Comparison of ENCODE assay signal across 8 cellular contexts in genomic region chr14:70641548-70642312, GRCh38. TPM values are rescaled to one million over a fixed set of nuclear protein-coding genes. Genes with fewer than 3 reads are reported as not detected.
DNase-seq lines count a peak whose midpoint lies in the region; ATAC-seq and TF ChIP-seq lines count a peak whose summit lies in the region.

TSS of gene TTC9 (plus strand) at chr14:70641916. CDS start at chr14:70642130, 214 bp downstream.

- H3K27me3 Mint-ChIP-seq in stimulated activated naive CD8-positive, alpha-beta T cell treated with anti-CD3 and anti-CD28 coated beads, Interleukin-15, Interleukin-2, amounts not matched to agents 100 ng/mL and 50 ng/mL, for 24 hours = peaks cover 5% of the 10 kb centered on the region

- H3K27me3 ChIP-seq in Panc1 (ENCODE audit: control insufficient read depth, insufficient read depth, low read length) (peaks cover 20% of the 10 kb centered on the region), mammary epithelial cell (ENCODE audit: insufficient read depth, low read length) (no peaks in the 10 kb centered on the region)

- intact Hi-C loops in Panc1 (cut with micrococcal nuclease; ENCODE audit: unreplicated experiment) (no loop called here), mammary epithelial cell (cut with micrococcal nuclease) (loop anchor here (5.0 kb wide), 2 partner anchors 71 to 166 kb away; partner anchors contain the start of gene MAP3K9), left colon (cut with DNase I, micrococcal nuclease) (no loop called here)

- H3K4me2 ChIP-seq in mammary epithelial cell (ENCODE audit: insufficient read depth, low read depth, low read length) = peak within 1 kb of the TSS; percentile 87

- no peak for TF ChIP-seq CTCF in Panc1 (IDR thresholded peaks at IDR 0.05)
- TF ChIP-seq CTCF in mammary epithelial cell (conservative IDR thresholded peaks at IDR 0.05 in 1 of 2, IDR thresholded peaks at IDR 0.05 in 1 of 2; ENCODE audit: extremely low read depth in 1 of 2, insufficient read depth in 1 of 2, low read depth in 1 of 2, low read length in 2 of 2) = no peak

- H3K36me3 ChIP-seq in Panc1 (ENCODE audit: control insufficient read depth, insufficient read depth, low read length) = no peaks in the 10 kb centered on the region
- no peaks in the 10 kb centered on the region for H3K36me3 ChIP-seq in mammary epithelial cell (ENCODE audit: insufficient read depth, low read length)

- H3K27ac Mint-ChIP-seq in stimulated activated naive CD8-positive, alpha-beta T cell treated with anti-CD3 and anti-CD28 coated beads, Interleukin-15, Interleukin-2, amounts not matched to agents 100 ng/mL and 50 ng/mL, for 24 hours = peak within 1 kb of the TSS; percentile 89

- ATAC-seq in Panc1 = peak; percentile 72
- peak; percentile 78 for ATAC-seq in left colon
- no peak for ATAC-seq in HG02884 (IDR thresholded peaks at IDR 0.05; ENCODE audit: unreplicated experiment)

- peak within 1 kb of the TSS; percentile 93 for H2AFZ ChIP-seq in mammary epithelial cell (ENCODE audit: low read depth, low read length)

- BruUV-seq in Panc1 (replicated peaks; lab: Mats Ljungman, UMichigan) (no TSS peak), mammary epithelial cell (replicated peaks; lab: Mats Ljungman, UMichigan) (no TSS peak)

- H4K20me1 ChIP-seq in mammary epithelial cell (ENCODE audit: insufficient read depth, low read length) = no peaks in the 10 kb centered on the region

- H3K9me3 Mint-ChIP-seq in stimulated activated naive CD8-positive, alpha-beta T cell treated with anti-CD3 and anti-CD28 coated beads, Interleukin-15, Interleukin-2, amounts not matched to agents 100 ng/mL and 50 ng/mL, for 24 hours = no peaks in the 10 kb centered on the region

- DNase-seq in AG08396 (ENCODE audit: low spot score) (peak; percentile 51), GM19238 (ENCODE audit: insufficient read length, low spot score) (peak; percentile 47), Panc1 (ENCODE audit: low read depth, low spot score) (no peak), mammary epithelial cell (no peak), left colon (peak in 1 of 2 donors; percentile 42), ureter (ENCODE audit: low spot score) (no peak)

- peaks cover 54% of the 10 kb centered on the region for H3K4me1 Mint-ChIP-seq in stimulated activated naive CD8-positive, alpha-beta T cell treated with anti-CD3 and anti-CD28 coated beads, Interleukin-15, Interleukin-2, amounts not matched to agents 100 ng/mL and 50 ng/mL, for 24 hours (ENCODE audit: low read depth)

- H3K4me3 ChIP-seq in Panc1 (ENCODE audit: low read depth in 2 of 2, low read length in 2 of 2) (peak within 1 kb of the TSS; percentile 43 to 44), mammary epithelial cell (replicated peaks in 1 of 3; ENCODE audit: insufficient read depth in 1 of 3, low read depth in 2 of 3, low read length in 3 of 3) (peak within 1 kb of the TSS; percentile 70 to 74 (median 73))

- H3K36me3 Mint-ChIP-seq in stimulated activated naive CD8-positive, alpha-beta T cell treated with anti-CD3 and anti-CD28 coated beads, Interleukin-15, Interleukin-2, amounts not matched to agents 100 ng/mL and 50 ng/mL, for 24 hours (ENCODE audit: low read depth) = no peaks in the 10 kb centered on the region

- H3K9ac ChIP-seq in mammary epithelial cell (ENCODE audit: insufficient read depth, low read length) = peak within 1 kb of the TSS; percentile 26

- peak within 1 kb of the TSS; percentile 94 for H3K4me3 Mint-ChIP-seq in stimulated activated naive CD8-positive, alpha-beta T cell treated with anti-CD3 and anti-CD28 coated beads, Interleukin-15, Interleukin-2, amounts not matched to agents 100 ng/mL and 50 ng/mL, for 24 hours

- CTCF ChIA-PET in Panc1 (lab: Charles Lee) (no interaction called here), mammary epithelial cell (lab: Charles Lee; ENCODE audit: low non-redundant PET) (interaction anchor here (0.6 to 0.7 kb wide), 3 partner anchors 17 to 176 kb away, joined by 5 to 7 read pairs (median 5); no protein-coding TSS in a partner anchor)

- peaks cover 6% of the 10 kb centered on the region for H3K79me2 ChIP-seq in mammary epithelial cell (ENCODE audit: insufficient read depth, low read length)

- no peak within 1 kb of the TSS for H3K27ac ChIP-seq in Panc1 (ENCODE audit: low read length)
- no peak within 1 kb of the TSS for H3K27ac ChIP-seq in mammary epithelial cell (ENCODE audit: insufficient read depth, low read depth, low read length)

- no CpG with 5 or more reads among the region's 106 CpGs for WGBS in mammary epithelial cell (ENCODE audit: low coverage, missing lambda C conversion rate)

- H3K4me1 ChIP-seq in Panc1 (ENCODE audit: control insufficient read depth, insufficient read depth, low read length) (no peaks in the 10 kb centered on the region), mammary epithelial cell (ENCODE audit: insufficient read depth, low read length) (peaks cover 22% of the 10 kb centered on the region)

- in situ Hi-C loops in Panc1 (cut with HindIII; ENCODE audit: low pct_unique_long_range_greater_than_20kb, low sequenced_read_pairs) (no loop called here), mammary epithelial cell (cut with MboI; ENCODE audit: low sequenced_read_pairs in 2 of 2) (no loop called here)

- POLR2A ChIA-PET in Panc1 (lab: Charles Lee) = no interaction called here

- no peaks in the 10 kb centered on the region for H3K9me3 ChIP-seq in Panc1 (ENCODE audit: control insufficient read depth, insufficient read depth, low read depth, low read length)
- no peaks in the 10 kb centered on the region for H3K9me3 ChIP-seq in mammary epithelial cell (replicated peaks; ENCODE audit: insufficient read depth, low read length)

- dilution Hi-C loops in mammary epithelial cell (cut with HindIII; ENCODE audit: low sequenced_read_pairs) = no loop called here

RNA-seq across cellular contexts. Expression of gene TTC9, which starts in this region (rescaled TPM):
- total RNA-seq in Panc1 (2021; ENCODE audit: unreplicated experiment) (0.49 TPM), mammary epithelial cell (1 to 10 TPM; 2.5 to 3.3 TPM), left colon (under 1 TPM; 0.34 to 0.73 TPM), ureter (7.0 TPM)
- 0.17 TPM for polyA plus RNA-seq in Panc1 (2012; ENCODE audit: insufficient read length)
- polyA plus RNA-seq in mammary epithelial cell = 5.2 TPM
- 10.4 TPM for polyA minus RNA-seq in mammary epithelial cell

Comparison
In these comparisons a context has a peak if more than half of its experiments do, and no peak if none do; other contexts are left out.
1. Peak in ATAC-seq and H3K4me3 ChIP-seq in Panc1; RNA of the gene not detected or under 1 TPM.
2. Peak in ATAC-seq in left colon; RNA of the gene not detected or under 1 TPM.
3. DNase-seq: peak in AG08396 (single experiment) and GM19238 (single experiment); none in Panc1 (single experiment), mammary epithelial cell (single experiment) and ureter (single experiment).